ENCODE assay signal across 12 cellular contexts in the genomic region with DNA sequence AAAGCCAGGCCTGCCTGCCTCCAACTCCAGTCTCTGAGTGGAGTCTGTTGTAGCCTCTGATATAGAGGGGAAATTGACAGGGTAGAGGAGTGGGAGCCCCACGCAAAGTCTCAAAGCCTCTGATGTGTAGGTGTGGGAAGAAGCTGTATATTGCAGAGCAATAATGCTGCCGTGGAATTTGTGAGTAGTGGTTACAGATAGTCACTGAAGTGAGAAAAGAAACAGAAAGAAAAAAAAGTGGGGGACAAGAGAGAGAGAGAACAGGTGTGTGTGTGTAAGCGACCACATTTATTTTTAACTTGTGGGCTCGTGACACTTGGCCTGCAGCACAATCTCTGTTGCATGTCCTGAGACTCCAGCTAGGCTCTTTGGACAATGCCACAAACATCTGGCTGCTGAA.
DNase-seq lines count a peak whose midpoint lies in the region; ATAC-seq lines count a peak whose summit lies in the region.
"Had no signal": no experiment of that assay in that cellular context is flagged by ENCODE, and none has a peak within 500 bp of the region (broad histone marks: within the 10 kb centered on the region; RNA-seq: fewer than 3 reads in every experiment).

No MANE protein-coding gene starts in this region.

- H3K4me1 Mint-ChIP-seq in naive thymus-derived CD4-positive, alpha-beta T cell = no peaks in the 10 kb centered on the region

- H3K27me3 ChIP-seq in naive thymus-derived CD4-positive, alpha-beta T cell (ENCODE audit: control insufficient read depth in 2 of 2, insufficient read depth in 2 of 2, low read length in 2 of 2) = no peaks in the 10 kb centered on the region

- H3K27ac ChIP-seq in naive thymus-derived CD4-positive, alpha-beta T cell (ENCODE audit: low read depth, low read length) = no peak overlapping the region
- H3K27ac ChIP-seq: SK-N-MC had no signal

- peak; percentile 87 for ATAC-seq in GM18502 (IDR thresholded peaks at IDR 0.05; ENCODE audit: poor library complexity, unreplicated experiment)
- ATAC-seq in GM19467 (IDR thresholded peaks at IDR 0.05; ENCODE audit: unreplicated experiment) = peak; percentile 72
- peak; percentile 89 for ATAC-seq in HG02884 (IDR thresholded peaks at IDR 0.05; ENCODE audit: unreplicated experiment)
- ATAC-seq in HG03520 (IDR thresholded peaks at IDR 0.05; ENCODE audit: unreplicated experiment) = peak; percentile 92
- ATAC-seq in naive thymus-derived CD4-positive, alpha-beta T cell = no peak
- ATAC-seq: activated CD4-positive, CD25-positive, alpha-beta regulatory T cell treated with anti-CD3 and anti-CD28 coated beads, Interleukin-2, amount 50 U/mL, for 24 hours had no signal

- no peak overlapping the region for H3K4me3 ChIP-seq in naive thymus-derived CD4-positive, alpha-beta T cell (ENCODE audit: low read length)
- H3K4me3 ChIP-seq: SK-N-MC had no signal

- intact Hi-C loops in naive thymus-derived CD4-positive, alpha-beta T cell (cut with micrococcal nuclease) = no loop called here

- H3K9me3 ChIP-seq in naive thymus-derived CD4-positive, alpha-beta T cell (ENCODE audit: control insufficient read depth in 2 of 3, low read length in 3 of 3) = no peaks in the 10 kb centered on the region

- H3K36me3 ChIP-seq in naive thymus-derived CD4-positive, alpha-beta T cell (ENCODE audit: control insufficient read depth in 2 of 3, insufficient read depth in 3 of 3, low read length in 3 of 3) = no peaks in the 10 kb centered on the region

- no peaks in the 10 kb centered on the region for H3K4me1 ChIP-seq in naive thymus-derived CD4-positive, alpha-beta T cell (ENCODE audit: control insufficient read depth in 2 of 2, insufficient read depth in 2 of 2, low read length in 2 of 2)

- peaks cover 0 to 4% (median 0%) of the 10 kb centered on the region in 5 donors for H3K27me3 Mint-ChIP-seq in naive thymus-derived CD4-positive, alpha-beta T cell

- CTCF ChIA-PET in naive thymus-derived CD4-positive, alpha-beta T cell (lab: Charles Lee) = no interaction called here

- H3K36me3 Mint-ChIP-seq in naive thymus-derived CD4-positive, alpha-beta T cell = no peaks in the 10 kb centered on the region

- peaks cover 0 to 9% (median 4%) of the 10 kb centered on the region in 11 donors for H3K9me3 Mint-ChIP-seq in naive thymus-derived CD4-positive, alpha-beta T cell

- H3K27ac Mint-ChIP-seq in naive thymus-derived CD4-positive, alpha-beta T cell = no peak overlapping the region
- H3K27ac Mint-ChIP-seq: HFFc6 had no signal

- POLR2A ChIA-PET in naive thymus-derived CD4-positive, alpha-beta T cell (lab: Charles Lee) = no interaction called here

- H3K4me3 Mint-ChIP-seq in naive thymus-derived CD4-positive, alpha-beta T cell = no peak overlapping the region
- H3K4me3 Mint-ChIP-seq: HFFc6 had no signal

- DNase-seq in NCI-H146 (lab: John Stamatoyannopoulos, UW) = no peak
- no peak for DNase-seq in mucosa of gallbladder (ENCODE audit: low spot score)
- no peak for DNase-seq in glomerular visceral epithelial cell (ENCODE audit: extremely low spot score)
- DNase-seq in naive thymus-derived CD4-positive, alpha-beta T cell = no peak
- DNase-seq: HFFc6, NCI-H774 had no signal
